In genomic region chr9:114200721-114201300, GRCh38 we compare ENCODE assay signal across 12 cellular contexts. TPM values are rescaled to one million over a fixed set of nuclear protein-coding genes. Genes with fewer than 3 reads are reported as not detected.
DNase-seq lines count a peak whose midpoint lies in the region; ATAC-seq and TF ChIP-seq lines count a peak whose summit lies in the region.
"Had no signal": no experiment of that assay in that cellular context is flagged by ENCODE, and none has a peak within 500 bp of the region (broad histone marks: within the 10 kb centered on the region; RNA-seq: fewer than 3 reads in every experiment).

No MANE protein-coding gene starts in this region.

- in situ Hi-C loops in astrocyte of the spinal cord (cut with HindIII; ENCODE audit: low sequenced_read_pairs): no loop called here

- H3K36me3 ChIP-seq in lower lobe of right lung (no peaks in the 10 kb centered on the region), osteoblast (ENCODE audit: insufficient read depth, low read length) (peaks cover 4% of the 10 kb centered on the region)

- H2AFZ ChIP-seq in osteoblast (ENCODE audit: low read length): no peak overlapping the region

- no peak for TF ChIP-seq CTCF in astrocyte of the spinal cord (IDR thresholded peaks at IDR 0.05; ENCODE audit: low read depth, low read length)
- no peak for TF ChIP-seq CTCF in lower lobe of right lung (IDR thresholded peaks at IDR 0.05)
- no peak for TF ChIP-seq CTCF in osteoblast (IDR thresholded peaks at IDR 0.05; ENCODE audit: extremely low read depth, low read depth, low read length)

- H3K4me2 ChIP-seq in osteoblast (ENCODE audit: insufficient read depth, low read length): no peak overlapping the region
- H3K4me2 ChIP-seq: BLaER1 had no signal

- H3K9me3 ChIP-seq in lower lobe of right lung (no peaks in the 10 kb centered on the region), osteoblast (ENCODE audit: low read depth, low read length) (no peaks in the 10 kb centered on the region)
- H3K9me3 ChIP-seq: BLaER1 had no signal

- H3K27ac ChIP-seq in lower lobe of right lung (no peak overlapping the region), osteoblast (ENCODE audit: low read depth, low read length) (no peak overlapping the region), caudate nucleus (ENCODE audit: low read depth, low read length) (no peak overlapping the region)
- H3K27ac ChIP-seq: 22Rv1, BLaER1 had no signal

- DNase-seq in NCI-H2227 treated with DMSO at 0.1 percent for 48 hours (lab: John Stamatoyannopoulos, UW) (peak; percentile 29), NCI-H2227 (lab: John Stamatoyannopoulos, UW; ENCODE audit: unreplicated experiment) (no peak), astrocyte of the spinal cord (ENCODE audit: low read depth, low spot score) (peak; percentile 30), lower lobe of right lung (peak; percentile 13), osteoblast (ENCODE audit: insufficient read length, low spot score, missing footprints) (peak; percentile 39), caudate nucleus (lab: John Stamatoyannopoulos, UW) (no peak)
- DNase-seq: GOT3, H9 had no signal

- no peaks in the 10 kb centered on the region for H3K27me3 ChIP-seq in lower lobe of right lung (ENCODE audit: low read depth)
- H3K27me3 ChIP-seq in osteoblast (ENCODE audit: insufficient read depth, low read length): no peaks in the 10 kb centered on the region
- H3K27me3 ChIP-seq: BLaER1 had no signal

- no peak overlapping the region for H3K4me3 ChIP-seq in astrocyte of the spinal cord (ENCODE audit: low read depth, low read length)
- H3K4me3 ChIP-seq in lower lobe of right lung: no peak overlapping the region
- no peak overlapping the region for H3K4me3 ChIP-seq in osteoblast (ENCODE audit: insufficient read depth, low read length)
- H3K4me3 ChIP-seq: BLaER1 had no signal

- ATAC-seq in lower lobe of right lung (no peak), GM21825 (IDR thresholded peaks at IDR 0.05; ENCODE audit: unreplicated experiment) (no peak), GM18907 (IDR thresholded peaks at IDR 0.05; ENCODE audit: unreplicated experiment) (no peak)

- H4K20me1 ChIP-seq in osteoblast (ENCODE audit: insufficient read depth, low read length): no peaks in the 10 kb centered on the region

- intact Hi-C loops in lower lobe of right lung (cut with DNase I): no loop called here

- H3K79me2 ChIP-seq in osteoblast (ENCODE audit: insufficient read depth, low read length): no peaks in the 10 kb centered on the region

- H3K4me1 ChIP-seq in lower lobe of right lung (no peaks in the 10 kb centered on the region), osteoblast (ENCODE audit: insufficient read depth, low read length) (no peaks in the 10 kb centered on the region)

RNA-seq across cellular contexts. Expression of gene COL27A1, which starts 45.5 kb away (rescaled TPM):
- 13.0 TPM for total RNA-seq in lower lobe of right lung
- 10.1 and 11.8 TPM in 2 replicates for total RNA-seq in osteoblast

Comparison
In these comparisons a context has a peak if more than half of its experiments do, and no peak if none do; other contexts are left out.
1. DNase-seq: peak in NCI-H2227 treated with DMSO at 0.1 percent for 48 hours (single experiment), astrocyte of the spinal cord (single experiment), lower lobe of right lung (single experiment) and osteoblast (single experiment); none in NCI-H2227 (single experiment) and caudate nucleus (0 of 61).